Comparison of ENCODE assay signal across 9 cellular contexts in the genomic region with DNA sequence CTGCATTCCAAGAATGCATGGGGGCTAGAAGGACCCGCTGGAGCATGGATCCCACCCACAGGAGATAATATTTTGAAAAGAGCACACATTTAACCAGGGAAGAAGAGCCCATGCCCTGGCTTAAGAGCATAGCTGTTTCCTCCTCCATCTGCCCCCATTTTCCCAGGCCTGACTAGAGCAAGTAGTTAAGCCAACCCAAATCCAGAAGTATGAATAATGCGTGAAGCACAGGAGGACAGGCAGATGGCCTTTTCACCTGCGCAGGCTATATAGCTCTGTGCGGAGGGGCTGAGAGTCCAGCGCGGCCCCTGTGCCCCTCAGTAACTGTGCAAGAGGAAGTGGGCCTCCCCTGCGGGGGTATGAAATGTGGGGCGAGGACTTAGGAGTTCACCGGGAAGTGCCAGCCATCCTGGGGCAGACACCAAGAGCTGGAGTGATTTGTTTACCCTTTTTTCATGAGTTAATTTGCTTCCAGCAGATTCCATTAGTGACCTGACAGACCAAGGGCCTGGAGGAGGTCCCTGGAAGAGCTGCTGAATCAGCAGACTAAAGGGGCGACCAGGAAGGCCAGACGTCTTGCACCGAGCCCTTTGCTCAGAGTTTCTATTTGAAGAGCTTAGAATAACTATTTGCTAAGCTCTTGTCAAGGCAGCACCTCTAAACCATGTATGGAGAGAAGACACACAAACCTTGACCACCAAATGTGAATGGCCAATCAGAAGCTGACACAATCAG.
"Had no signal": no experiment of that assay in that cellular context is flagged by ENCODE, and none has a peak within 500 bp of the region (broad histone marks: within the 10 kb centered on the region; RNA-seq: fewer than 3 reads in every experiment).

No MANE protein-coding gene starts in this region.

- H3K4me1 ChIP-seq: gastroesophageal sphincter, uterus had no signal

- H3K27me3 ChIP-seq: gastroesophageal sphincter, uterus had no signal

- H3K9me3 ChIP-seq: gastroesophageal sphincter, uterus had no signal

- H3K36me3 ChIP-seq: gastroesophageal sphincter, uterus had no signal

- H3K4me3 Mint-ChIP-seq: activated naive CD4-positive, alpha-beta T cell treated with anti-CD3 and anti-CD28 coated beads, Interleukin-2, amount 50 U/mL, for 24 hours; T-helper 1 cell treated with Interleukin-12 subunit alpha and Interleukin-12 subunit beta and Interleukin-4 antibody, amounts not matched to agents 30 μg/mL and 1 μg/mL, for 36 hours had no signal

- DNase-seq: activated CD4-positive, alpha-beta T cell treated with anti-CD3 and anti-CD28 coated beads, Interleukin-2, amount 50 U/mL, for 1 hour; activated CD4-positive, CD25-positive, alpha-beta regulatory T cell; central memory CD4-positive, alpha-beta T cell; cortex of kidney; effector CD8-positive, alpha-beta T cell; uterus had no signal

- H3K4me1 Mint-ChIP-seq: activated naive CD4-positive, alpha-beta T cell treated with anti-CD3 and anti-CD28 coated beads, Interleukin-2, amount 50 U/mL, for 24 hours had no signal

- H3K9me3 Mint-ChIP-seq: activated naive CD4-positive, alpha-beta T cell treated with anti-CD3 and anti-CD28 coated beads, Interleukin-2, amount 50 U/mL, for 24 hours; T-helper 1 cell treated with Interleukin-12 subunit alpha and Interleukin-12 subunit beta and Interleukin-4 antibody, amounts not matched to agents 30 μg/mL and 1 μg/mL, for 36 hours had no signal

- H3K27ac Mint-ChIP-seq: activated naive CD4-positive, alpha-beta T cell treated with anti-CD3 and anti-CD28 coated beads, Interleukin-2, amount 50 U/mL, for 24 hours; T-helper 1 cell treated with Interleukin-12 subunit alpha and Interleukin-12 subunit beta and Interleukin-4 antibody, amounts not matched to agents 30 μg/mL and 1 μg/mL, for 36 hours had no signal

- H3K27me3 Mint-ChIP-seq: activated naive CD4-positive, alpha-beta T cell treated with anti-CD3 and anti-CD28 coated beads, Interleukin-2, amount 50 U/mL, for 24 hours had no signal

- H3K36me3 Mint-ChIP-seq: activated naive CD4-positive, alpha-beta T cell treated with anti-CD3 and anti-CD28 coated beads, Interleukin-2, amount 50 U/mL, for 24 hours had no signal

- H3K4me3 ChIP-seq: gastroesophageal sphincter, uterus had no signal

- ATAC-seq: gastroesophageal sphincter had no signal

- H3K27ac ChIP-seq: gastroesophageal sphincter, uterus had no signal
